17 cellular contexts compared by ENCODE assay signal in genomic region chr1:238568707-238569106, GRCh38.
A peak's percentile ranks its signal among the peaks of the same experiment; 100 is the strongest.
DNase-seq lines count a peak whose midpoint lies in the region; ATAC-seq and TF ChIP-seq lines count a peak whose summit lies in the region.
"Had no signal": no experiment of that assay in that cellular context is flagged by ENCODE, and none has a peak within 500 bp of the region (broad histone marks: within the 10 kb centered on the region; RNA-seq: fewer than 3 reads in every experiment).

No MANE protein-coding gene starts in this region.

- H3K79me2 ChIP-seq in GM23338 (replicated peaks; ENCODE audit: insufficient read depth) (no peaks in the 10 kb centered on the region), osteoblast (ENCODE audit: insufficient read depth, low read length) (no peaks in the 10 kb centered on the region)

- H3K4me3 Mint-ChIP-seq in GM23338, result no peak overlapping the region
- H3K4me3 Mint-ChIP-seq: CD14-positive monocyte had no signal

- no peaks in the 10 kb centered on the region; the same call in 2 of the 3 replicates for H3K36me3 Mint-ChIP-seq in GM23338 (ENCODE audit: low read depth)
- H3K36me3 Mint-ChIP-seq: CD14-positive monocyte had no signal

- DNase-seq in GM23338 (ENCODE audit: low spot score) (no peak), MV-4-11 (lab: John Stamatoyannopoulos, UW) (peak; percentile 86), RPMI8226 (peak; percentile 13), osteoblast (ENCODE audit: insufficient read length, low spot score, missing footprints) (no peak), cerebellum (ENCODE audit: low spot score) (no peak)
- DNase-seq in stimulated activated naive CD4-positive, alpha-beta T cell treated with Interleukin-2 at 50 U/mL for 16 hours (lab: John Stamatoyannopoulos, UW), result no peak
- DNase-seq: DMS79, GM23248, KG1, NCI-H1105, NCI-H2081 treated with DMSO at 0.1 percent for 48 hours, Right ventricle myocardium superior, SK-N-SH had no signal

- 0 out of 2 replicates have a peak overlapping the region, but pooled peaks have one; percentile 64 for H2AFZ ChIP-seq in GM23338
- peak overlapping the region; percentile 1 for H2AFZ ChIP-seq in osteoblast (ENCODE audit: low read length)
- H2AFZ ChIP-seq: GM23248 had no signal

- TF ChIP-seq CTCF in GM23338 (conservative IDR thresholded peaks at IDR 0.05; ENCODE audit: low read depth in 2 of 2) (no peak), osteoblast (IDR thresholded peaks at IDR 0.05; ENCODE audit: extremely low read depth, low read depth, low read length) (no peak)

- peaks cover 10% of the 10 kb centered on the region; the same call in 2 of the 3 replicates for H3K9me3 Mint-ChIP-seq in GM23338

- H3K27ac ChIP-seq in GM23338 (ENCODE audit: low read depth), result no peak overlapping the region
- H3K27ac ChIP-seq in osteoblast (ENCODE audit: low read depth, low read length), result no peak overlapping the region
- H3K27ac ChIP-seq: GM23248 had no signal

- H3K4me2 ChIP-seq in GM23338, result no peak overlapping the region
- no peak overlapping the region for H3K4me2 ChIP-seq in osteoblast (ENCODE audit: insufficient read depth, low read length)
- H3K4me2 ChIP-seq: SK-N-SH had no signal

- H3F3A ChIP-seq in GM23338 (replicated peaks; ENCODE audit: low read depth), result no peaks in the 10 kb centered on the region

- H3K27me3 Mint-ChIP-seq in GM23338 (ENCODE audit: insufficient read depth, low read depth, poor library complexity), result peaks cover 2% of the 10 kb centered on the region

- H3K36me3 ChIP-seq in GM23338 (ENCODE audit: insufficient read depth), result no peaks in the 10 kb centered on the region
- H3K36me3 ChIP-seq in osteoblast (ENCODE audit: insufficient read depth, low read length), result no peaks in the 10 kb centered on the region

- H3K9me2 ChIP-seq in GM23338 (ENCODE audit: insufficient read depth), result 0 out of 2 replicates have a peak, but pooled peaks cover 8% of the 10 kb centered on the region
- H3K9me2 ChIP-seq: SK-N-SH had no signal

- no peaks in the 10 kb centered on the region for H3K9me3 ChIP-seq in osteoblast (ENCODE audit: low read depth, low read length)
- H3K9me3 ChIP-seq: SK-N-SH had no signal

- H4K20me1 ChIP-seq in GM23338 (replicated peaks; ENCODE audit: insufficient read depth), result no peaks in the 10 kb centered on the region
- H4K20me1 ChIP-seq in osteoblast (ENCODE audit: insufficient read depth, low read length), result no peaks in the 10 kb centered on the region

- ATAC-seq in GM23338 (no peak), GM21717 (IDR thresholded peaks at IDR 0.05; ENCODE audit: unreplicated experiment) (no peak)
- ATAC-seq: HCT116, HepG2 had no signal

- no peaks in the 10 kb centered on the region for H3K4me1 Mint-ChIP-seq in GM23338

- H3K27ac Mint-ChIP-seq in GM23338, result no peak overlapping the region
- H3K27ac Mint-ChIP-seq: CD14-positive monocyte had no signal

- H3K27me3 ChIP-seq in GM23338 (ENCODE audit: insufficient read depth) (no peaks in the 10 kb centered on the region), osteoblast (ENCODE audit: insufficient read depth, low read length) (no peaks in the 10 kb centered on the region)

- no peak overlapping the region for H3K4me3 ChIP-seq in GM23338
- H3K4me3 ChIP-seq in osteoblast (ENCODE audit: insufficient read depth, low read length), result no peak overlapping the region
- H3K4me3 ChIP-seq: GM23248 had no signal

- H3K4me1 ChIP-seq in GM23338 (ENCODE audit: insufficient read depth) (no peaks in the 10 kb centered on the region), osteoblast (ENCODE audit: insufficient read depth, low read length) (no peaks in the 10 kb centered on the region)

TF ChIP-seq in GM23338, 12 proteins besides CTCF, POLR2A, EP300 and RAD21 (continues in another document):
- TF ChIP-seq ZNF462 (CRISPR knock-in tag; IDR thresholded peaks at IDR 0.05) (no peak), ZNF114 (CRISPR knock-in tag; IDR thresholded peaks at IDR 0.05) (no peak), NANOG (IDR thresholded peaks at IDR 0.05; ENCODE audit: borderline replicate concordance) (no peak), EZH2phosphoT487 (IDR thresholded peaks at IDR 0.05; ENCODE audit: unreplicated experiment) (no peak), ZNF331 (CRISPR knock-in tag; IDR thresholded peaks at IDR 0.05; ENCODE audit: low read depth) (no peak), REST (IDR thresholded peaks at IDR 0.05; ENCODE audit: unreplicated experiment) (no peak), JUNB (IDR thresholded peaks at IDR 0.05; ENCODE audit: unreplicated experiment) (no peak), STAT1 (IDR thresholded peaks at IDR 0.05; ENCODE audit: unreplicated experiment) (no peak)

Comparison
In these comparisons a context has a peak if more than half of its experiments do, and no peak if none do; other contexts are left out.
1. DNase-seq: peak in MV-4-11 (single experiment) and RPMI8226 (single experiment); none in GM23338 (single experiment), osteoblast (single experiment), stimulated activated naive CD4-positive, alpha-beta T cell treated with Interleukin-2 at 50 U/mL for 16 hours (single experiment) and cerebellum (single experiment).